9 cellular contexts compared by ENCODE assay signal in the genomic region with DNA sequence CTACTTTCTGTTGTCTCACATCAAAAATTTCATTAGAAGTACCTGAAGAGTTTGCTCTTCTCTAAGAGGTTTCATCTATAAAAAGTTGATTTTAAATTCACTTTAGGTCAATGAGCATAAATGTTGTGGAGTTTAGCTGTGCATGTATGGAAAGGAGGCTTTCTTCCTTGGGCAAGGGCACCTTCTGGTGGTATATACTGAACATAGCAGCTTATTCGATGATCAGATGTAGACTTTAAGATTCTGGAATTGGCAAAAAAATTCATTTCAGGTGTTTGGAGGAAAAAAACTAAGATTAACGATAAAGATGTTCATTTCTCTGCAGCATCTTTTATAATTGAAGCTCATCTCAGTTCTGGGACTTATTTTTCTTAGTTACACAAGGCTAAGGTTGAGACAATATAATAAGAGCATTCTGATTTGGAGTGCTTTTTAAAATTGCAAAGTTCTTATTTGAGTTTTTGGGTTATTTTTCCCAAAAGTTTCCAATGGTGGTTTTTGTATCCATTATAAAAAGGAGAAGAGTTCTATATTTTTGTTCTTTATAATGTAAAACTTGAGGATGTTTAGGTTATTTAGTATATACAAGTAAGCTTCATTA. TPM values are rescaled to one million over a fixed set of nuclear protein-coding genes. Genes with fewer than 3 reads are reported as not detected.
DNase-seq lines count a peak whose midpoint lies in the region; ATAC-seq and FAIRE-seq lines count a peak whose summit lies in the region.
"Had no signal": no experiment of that assay in that cellular context is flagged by ENCODE, and none has a peak within 500 bp of the region (broad histone marks: within the 10 kb centered on the region; RNA-seq: fewer than 3 reads in every experiment).

No MANE protein-coding gene starts in this region.

- H2BK5ac ChIP-seq in trophoblast cell (ENCODE audit: low read depth, low read length, poor library complexity) = no peak overlapping the region

- H3K79me1 ChIP-seq in trophoblast cell (ENCODE audit: low read length) = no peaks in the 10 kb centered on the region

- no peaks in the 10 kb centered on the region for H3K79me2 ChIP-seq in trophoblast cell (ENCODE audit: control insufficient read depth, insufficient read depth, low read length, poor library complexity)

- H3K9ac ChIP-seq in trophoblast cell (ENCODE audit: low read length) = no peak overlapping the region

- peaks cover 0 to 4% of the 10 kb centered on the region in 2 experiments for H3K4me1 ChIP-seq in trophoblast cell (ENCODE audit: control insufficient read depth in 1 of 2, insufficient read depth in 2 of 2, low read length in 2 of 2)

- H3K4me2 ChIP-seq in trophoblast cell (ENCODE audit: low read length) = no peak overlapping the region

- WGBS in trophoblast cell (ENCODE audit: extremely low coverage, insufficient coverage, insufficient read length) = no CpG with 5 or more reads among the region's 2 CpGs

- no peak overlapping the region for H3K14ac ChIP-seq in trophoblast cell (ENCODE audit: low read length)

- no peak overlapping the region for H4K8ac ChIP-seq in trophoblast cell (ENCODE audit: low read depth, low read length)

- H3K4ac ChIP-seq in trophoblast cell (ENCODE audit: low read depth, low read length) = no peak overlapping the region

- no peaks in the 10 kb centered on the region for H3K27me3 ChIP-seq in trophoblast cell (ENCODE audit: insufficient read depth, low read length)

- no peak overlapping the region for H4K91ac ChIP-seq in trophoblast cell (ENCODE audit: low read depth, low read length)

- ATAC-seq in GM19023 (IDR thresholded peaks at IDR 0.05; ENCODE audit: unreplicated experiment) = peak; percentile 89
- peak; percentile 91 for ATAC-seq in HG03108 (IDR thresholded peaks at IDR 0.05; ENCODE audit: unreplicated experiment)

- no peak overlapping the region for H3K27ac ChIP-seq in trophoblast cell (ENCODE audit: low read depth, low read length)

- DNase-seq in DMS114 treated with DMSO at 0.1 percent for 48 hours (lab: John Stamatoyannopoulos, UW; ENCODE audit: unreplicated experiment) (peak; percentile 63), NCI-H2171 (lab: John Stamatoyannopoulos, UW) (peak; percentile 46), frontal cortex (ENCODE audit: low spot score in 2 of 2) (peak in 1 of 2 donors; percentile 38), trophoblast cell (peak; percentile 28 to 80)
- DNase-seq in activated CD4-positive, alpha-beta T cell treated with anti-CD3 and anti-CD28 coated beads, Interleukin-2, amount 50 U/mL, for 48 hours = peak; percentile 3 to 10
- DNase-seq in activated effector memory CD4-positive, alpha-beta T cell treated with anti-CD3 and anti-CD28 coated beads, Interleukin-2, amount 50 U/mL, for 16 hours = no peak

- no peak overlapping the region for H2BK12ac ChIP-seq in trophoblast cell (ENCODE audit: low read length)

- no peak overlapping the region for H3K23ac ChIP-seq in trophoblast cell (ENCODE audit: low read length)

- H3K9me3 ChIP-seq in trophoblast cell (ENCODE audit: insufficient read depth, low read depth, low read length) = no peaks in the 10 kb centered on the region

- H3K36me3 ChIP-seq in trophoblast cell (ENCODE audit: control insufficient read depth in 1 of 2, insufficient read depth in 2 of 2, low read length in 2 of 2) = no peaks in the 10 kb centered on the region

- peak; percentile 78 for FAIRE-seq in frontal cortex (lab: Jason Lieb, UNC)
- FAIRE-seq: colon had no signal

- H2AFZ ChIP-seq in trophoblast cell (ENCODE audit: insufficient read depth, low read length, poor library complexity) = no peak overlapping the region

- no peak overlapping the region for H2AK5ac ChIP-seq in trophoblast cell (ENCODE audit: low read length)

- no peak overlapping the region for H3K4me3 ChIP-seq in trophoblast cell (ENCODE audit: low read depth, low read length)

- H4K12ac ChIP-seq in trophoblast cell (ENCODE audit: low read depth, low read length) = no peak overlapping the region

- H3K18ac ChIP-seq in trophoblast cell (ENCODE audit: low read length) = no peak overlapping the region

- H2BK120ac ChIP-seq in trophoblast cell (ENCODE audit: insufficient read depth, low read length, poor library complexity) = no peak overlapping the region

RNA-seq across cellular contexts. Expression of a gene that starts 46.8 kb away (rescaled TPM):
- 9.8 TPM for total RNA-seq in frontal cortex
- 5.0 and 5.5 TPM in 2 replicates for polyA plus RNA-seq in trophoblast cell (2013)
